ENCODE assay signal across 8 cellular contexts in genomic region chr11:118790357-118791014, GRCh38. TPM values are rescaled to one million over a fixed set of nuclear protein-coding genes. Genes with fewer than 3 reads are reported as not detected.
A peak's percentile ranks its signal among the peaks of the same experiment; 100 is the strongest.
DNase-seq lines count a peak whose midpoint lies in the region; ATAC-seq lines count a peak whose summit lies in the region.

No MANE protein-coding gene starts in this region.

- H3K4me3 Mint-ChIP-seq in activated CD4-positive, alpha-beta memory T cell treated with anti-CD3 and anti-CD28 coated beads, Interleukin-2, amount 10 ng/mL, durations not matched to agents 7 days and 5 days = peak overlapping the region; percentile 100
- H3K4me3 Mint-ChIP-seq in effector memory CD8-positive, alpha-beta T cell = peak overlapping the region; percentile 96 to 97

- ATAC-seq in HG02981 (IDR thresholded peaks at IDR 0.05; ENCODE audit: unreplicated experiment) = peak; percentile 26
- ATAC-seq in effector memory CD8-positive, alpha-beta T cell (replicated peaks) = peak; percentile 32

- POLR2A ChIA-PET in activated CD4-positive, alpha-beta memory T cell treated with anti-CD3 and anti-CD28 coated beads, Interleukin-2, amount 10 ng/mL, durations not matched to agents 7 days and 5 days (lab: Charles Lee) = interaction anchor here (0.8 to 7.5 kb wide), 41 partner anchors 9 to 563 kb away, joined by 3 to 175 read pairs (median 6); partner anchors contain the start of genes ARCN1, BCL9L, CBL and CD3G

- H3K27ac ChIP-seq in mesenchymal stem cell (ENCODE audit: low read length, poor library complexity, severe bottlenecking) = peak overlapping the region; percentile 96

- no peaks in the 10 kb centered on the region for H3K27me3 ChIP-seq in mesenchymal stem cell (ENCODE audit: control insufficient read depth in 1 of 2, insufficient read depth in 1 of 2, low read length in 2 of 2)

- peak overlapping the region; percentile 97 for H4K91ac ChIP-seq in mesenchymal stem cell (ENCODE audit: low read length)

- H2AK5ac ChIP-seq in mesenchymal stem cell (ENCODE audit: low read length, severe bottlenecking) = peak overlapping the region; percentile 100

- peaks cover 40% of the 10 kb centered on the region for H3K36me3 Mint-ChIP-seq in activated CD4-positive, alpha-beta memory T cell treated with anti-CD3 and anti-CD28 coated beads, Interleukin-2, amount 10 ng/mL, durations not matched to agents 7 days and 5 days (ENCODE audit: low read depth)
- peaks cover 65% of the 10 kb centered on the region for H3K36me3 Mint-ChIP-seq in effector memory CD8-positive, alpha-beta T cell (ENCODE audit: insufficient read depth)

- peak overlapping the region; percentile 88 for H2AFZ ChIP-seq in mesenchymal stem cell (ENCODE audit: low read depth, low read length)

- peak overlapping the region; percentile 96 for H2BK120ac ChIP-seq in mesenchymal stem cell (ENCODE audit: low read depth, low read length)

- peaks cover 4% of the 10 kb centered on the region for H3K79me1 ChIP-seq in mesenchymal stem cell (replicated peaks; ENCODE audit: low read length, poor library complexity, severe bottlenecking)

- H3K14ac ChIP-seq in mesenchymal stem cell (ENCODE audit: low read length in 2 of 2) = peak overlapping the region; percentile 95 to 98

- no peak overlapping the region for H2BK12ac ChIP-seq in mesenchymal stem cell (ENCODE audit: low read length in 2 of 2)

- H2BK15ac ChIP-seq in mesenchymal stem cell (ENCODE audit: low read depth, poor library complexity, severe bottlenecking) = peak overlapping the region; percentile 98

- H3K4me2 ChIP-seq in mesenchymal stem cell (ENCODE audit: low read length, poor library complexity, severe bottlenecking) = peak overlapping the region; percentile 90

- no peaks in the 10 kb centered on the region for H3K27me3 Mint-ChIP-seq in activated CD4-positive, alpha-beta memory T cell treated with anti-CD3 and anti-CD28 coated beads, Interleukin-2, amount 10 ng/mL, durations not matched to agents 7 days and 5 days
- H3K27me3 Mint-ChIP-seq in effector memory CD8-positive, alpha-beta T cell = no peaks in the 10 kb centered on the region

- H3K4me1 Mint-ChIP-seq in activated CD4-positive, alpha-beta memory T cell treated with anti-CD3 and anti-CD28 coated beads, Interleukin-2, amount 10 ng/mL, durations not matched to agents 7 days and 5 days = peaks cover 28% of the 10 kb centered on the region
- H3K4me1 Mint-ChIP-seq in effector memory CD8-positive, alpha-beta T cell (ENCODE audit: low read depth in 2 of 2) = peaks cover 31% of the 10 kb centered on the region in 2 donors

- peak overlapping the region; percentile 100 for H3K4ac ChIP-seq in mesenchymal stem cell (ENCODE audit: low read depth in 1 of 2, low read length in 2 of 2)

- 0% methylated on average over 34 of the region's 41 CpGs for WGBS in mesenchymal stem cell

- no peaks in the 10 kb centered on the region for H3K9me3 Mint-ChIP-seq in activated CD4-positive, alpha-beta memory T cell treated with anti-CD3 and anti-CD28 coated beads, Interleukin-2, amount 10 ng/mL, durations not matched to agents 7 days and 5 days
- H3K9me3 Mint-ChIP-seq in effector memory CD8-positive, alpha-beta T cell = no peaks in the 10 kb centered on the region

- peak overlapping the region; percentile 100 for H3K9ac ChIP-seq in mesenchymal stem cell (ENCODE audit: low read length)

- H4K8ac ChIP-seq in mesenchymal stem cell (ENCODE audit: low read length) = peak overlapping the region; percentile 99

- CTCF ChIA-PET in activated CD4-positive, alpha-beta memory T cell treated with anti-CD3 and anti-CD28 coated beads, Interleukin-2, amount 10 ng/mL, durations not matched to agents 7 days and 5 days (lab: Charles Lee) = interaction anchor here (0.6 to 5.8 kb wide), 16 partner anchors 10 to 480 kb away, joined by 3 to 56 read pairs (median 6); partner anchors contain the start of gene BCL9L

- H2BK5ac ChIP-seq in mesenchymal stem cell (ENCODE audit: low read depth, low read length, poor library complexity, severe bottlenecking) = peak overlapping the region; percentile 96

- peak overlapping the region; percentile 98 to 99 for H3K18ac ChIP-seq in mesenchymal stem cell (ENCODE audit: low read depth in 1 of 2, low read length in 2 of 2)

- peaks cover 9% of the 10 kb centered on the region for H3K4me1 ChIP-seq in mesenchymal stem cell (ENCODE audit: control insufficient read depth, insufficient read depth, low read depth, low read length)

- peaks cover 0 to 8% of the 10 kb centered on the region in 2 experiments for H3K36me3 ChIP-seq in mesenchymal stem cell (ENCODE audit: control insufficient read depth in 1 of 2, insufficient read depth in 2 of 2, low read depth in 1 of 2, low read length in 2 of 2)

- peak overlapping the region in 1 of 2 experiments; percentile 93 for H3K23ac ChIP-seq in mesenchymal stem cell (ENCODE audit: low read length in 2 of 2)

- DNase-seq in NCI-H1436 (lab: John Stamatoyannopoulos, UW) = peak; percentile 40
- DNase-seq in NCI-H1436 treated with DMSO at 0.1 percent for 48 hours (lab: John Stamatoyannopoulos, UW) = no peak
- DNase-seq in NCI-H345 (lab: John Stamatoyannopoulos, UW) = peak; percentile 56
- DNase-seq in activated CD4-positive, alpha-beta memory T cell treated with anti-CD3 and anti-CD28 coated beads, Interleukin-2, amount 10 ng/mL, durations not matched to agents 7 days and 5 days = peak; percentile 62
- peak; percentile 47 to 58 (median 48) for DNase-seq in effector memory CD8-positive, alpha-beta T cell
- peak; percentile 76 for DNase-seq in mesenchymal stem cell
- peak; percentile 23 to 34 for DNase-seq in stimulated activated CD8-positive, alpha-beta memory T cell treated with anti-CD3 and anti-CD28 coated beads, Interleukin-15, amount 100 ng/mL, for 48 hours (ENCODE audit: low read depth in 2 of 2)

- peak overlapping the region; percentile 95 for H3K27ac Mint-ChIP-seq in activated CD4-positive, alpha-beta memory T cell treated with anti-CD3 and anti-CD28 coated beads, Interleukin-2, amount 10 ng/mL, durations not matched to agents 7 days and 5 days
- H3K27ac Mint-ChIP-seq in effector memory CD8-positive, alpha-beta T cell = peak overlapping the region; percentile 99

- H3K9me3 ChIP-seq in mesenchymal stem cell (ENCODE audit: control insufficient read depth, low read length) = no peaks in the 10 kb centered on the region

- H3K4me3 ChIP-seq in mesenchymal stem cell (ENCODE audit: insufficient read depth in 1 of 2, low read depth in 1 of 2, low read length in 2 of 2) = peak overlapping the region; percentile 85 to 91

RNA-seq across cellular contexts. Expression of gene DDX6, which starts 0.5 kb away (rescaled TPM):
- 100 to 1,000 TPM; 154 to 155 TPM for total RNA-seq in activated CD4-positive, alpha-beta memory T cell treated with anti-CD3 and anti-CD28 coated beads, Interleukin-2, amount 10 ng/mL, durations not matched to agents 7 days and 5 days
- 49.6 TPM for polyA plus RNA-seq in mesenchymal stem cell (2013, experiment 1 of 2)
- polyA plus RNA-seq in mesenchymal stem cell (2013, experiment 2 of 2) = 51.6 TPM
